33 cellular contexts compared by ENCODE assay signal in the genomic region with DNA sequence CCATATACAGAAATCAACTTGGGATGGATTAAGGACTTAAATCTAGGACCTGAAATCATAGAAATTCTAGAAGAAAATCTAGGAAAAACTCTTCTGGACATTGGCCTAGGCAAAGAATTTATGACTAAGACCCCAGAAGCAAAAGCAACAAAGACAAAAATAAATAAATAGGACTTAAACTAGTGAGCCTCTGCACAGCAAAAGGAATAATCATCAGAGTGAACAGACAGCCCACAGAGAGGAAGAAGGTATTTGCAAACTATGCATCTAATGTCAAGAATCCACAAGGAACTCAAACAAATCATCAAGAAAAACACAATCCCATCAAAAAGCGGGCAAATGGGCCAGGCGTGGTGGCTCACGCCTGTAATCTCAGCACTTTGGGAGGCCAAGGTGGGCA.
"Had no signal": no experiment of that assay in that cellular context is flagged by ENCODE, and none has a peak within 500 bp of the region (broad histone marks: within the 10 kb centered on the region; RNA-seq: fewer than 3 reads in every experiment).

No MANE protein-coding gene starts in this region.

- H3K4me3 ChIP-seq: adrenal gland, body of pancreas, breast epithelium had no signal

- H3K36me3 ChIP-seq: adrenal gland, brain microvascular endothelial cell, breast epithelium had no signal

- H3K27ac ChIP-seq: adrenal gland, body of pancreas, brain microvascular endothelial cell, breast epithelium, VCaP had no signal

- H3K27me3 ChIP-seq: adrenal gland, body of pancreas, brain microvascular endothelial cell, breast epithelium had no signal

- H3K27ac Mint-ChIP-seq: activated B cell treated with CpG ODN at 0.5 μM for 24 hours; activated CD4-positive, alpha-beta memory T cell treated with anti-CD3 and anti-CD28 coated beads for 36 hours; activated CD4-positive, alpha-beta T cell treated with anti-CD3 and anti-CD28 coated beads, Interleukin-2, amount 10 ng/mL, durations not matched to agents 24 days and 14 days; activated CD8-positive, alpha-beta T cell treated with anti-CD3 and anti-CD28 coated beads for 36 hours; activated naive CD4-positive, alpha-beta T cell treated with anti-CD3 and anti-CD28 coated beads for 36 hours; activated naive CD4-positive, alpha-beta T cell treated with anti-CD3 and anti-CD28 coated beads, Interleukin-2, amount 50 U/mL, for 72 hours; activated naive CD8-positive, alpha-beta T cell treated with anti-CD3 and anti-CD28 coated beads for 36 hours; activated T-cell treated with anti-CD3 and anti-CD28 coated beads, Interleukin-2, amount 50 U/mL, for 72 hours; activated T-helper 1 cell treated with anti-CD3 and anti-CD28 coated beads, Interleukin-12 subunit alpha, Interleukin-12 subunit beta, Interleukin-2, Interleukin-4 antibody, amounts not matched to agents 30 ng/mL and 10 ng/mL and 1 ng/mL, durations not matched to agents 14 hours and 24 hours and 36 hours; activated T-helper 17 cell treated with anti-CD3 and anti-CD28 coated beads, Interleukin-2, amount 50 U/mL, for 72 hours; T-helper 2 cell treated with Interferon-gamma antibody and Interleukin-4, amounts not matched to agents 5 μg/mL and 100 μg/mL, for 36 hours had no signal

- ATAC-seq: activated CD8-positive, alpha-beta T cell treated with anti-CD3 and anti-CD28 coated beads for 36 hours; activated naive CD4-positive, alpha-beta T cell treated with anti-CD3 and anti-CD28 coated beads, Interleukin-2, amount 50 U/mL, for 72 hours; activated T-cell treated with anti-CD3 and anti-CD28 coated beads, Interleukin-2, amount 50 U/mL, for 4 hours; activated T-cell treated with anti-CD3 and anti-CD28 coated beads, Interleukin-2, amount 50 U/mL, for 72 hours; activated T-helper 17 cell treated with anti-CD3 and anti-CD28 coated beads, Interleukin-2, amount 50 U/mL, for 72 hours; body of pancreas had no signal

- H3K9me3 ChIP-seq: adrenal gland, body of pancreas, breast epithelium had no signal

- H3K9me3 Mint-ChIP-seq: activated B cell treated with CpG ODN at 0.5 μM for 24 hours; activated CD4-positive, alpha-beta memory T cell treated with anti-CD3 and anti-CD28 coated beads for 36 hours; activated CD4-positive, alpha-beta T cell treated with anti-CD3 and anti-CD28 coated beads, Interleukin-2, amount 10 ng/mL, durations not matched to agents 24 days and 14 days; activated CD8-positive, alpha-beta T cell treated with anti-CD3 and anti-CD28 coated beads for 36 hours; activated naive CD4-positive, alpha-beta T cell treated with anti-CD3 and anti-CD28 coated beads for 36 hours; activated naive CD4-positive, alpha-beta T cell treated with anti-CD3 and anti-CD28 coated beads, Interleukin-2, amount 50 U/mL, for 72 hours; activated naive CD8-positive, alpha-beta T cell treated with anti-CD3 and anti-CD28 coated beads for 36 hours; activated T-cell treated with anti-CD3 and anti-CD28 coated beads, Interleukin-2, amount 50 U/mL, for 4 hours; activated T-cell treated with anti-CD3 and anti-CD28 coated beads, Interleukin-2, amount 50 U/mL, for 72 hours; activated T-helper 1 cell treated with anti-CD3 and anti-CD28 coated beads, Interleukin-12 subunit alpha, Interleukin-12 subunit beta, Interleukin-2, Interleukin-4 antibody, amounts not matched to agents 30 ng/mL and 10 ng/mL and 1 ng/mL, durations not matched to agents 14 hours and 24 hours and 36 hours; activated T-helper 17 cell treated with anti-CD3 and anti-CD28 coated beads, Interleukin-2, amount 50 U/mL, for 72 hours; T-helper 2 cell treated with Interferon-gamma antibody and Interleukin-4, amounts not matched to agents 5 μg/mL and 100 μg/mL, for 36 hours had no signal

- H3K36me3 Mint-ChIP-seq: activated CD4-positive, alpha-beta memory T cell treated with anti-CD3 and anti-CD28 coated beads for 36 hours; activated naive CD4-positive, alpha-beta T cell treated with anti-CD3 and anti-CD28 coated beads, Interleukin-2, amount 50 U/mL, for 72 hours; activated naive CD8-positive, alpha-beta T cell treated with anti-CD3 and anti-CD28 coated beads for 36 hours had no signal

- H3K4me1 ChIP-seq: adrenal gland, breast epithelium had no signal

- DNase-seq: activated B cell treated with CpG ODN at 0.5 μM for 24 hours; activated CD4-positive, alpha-beta memory T cell treated with anti-CD3 and anti-CD28 coated beads for 36 hours; activated CD4-positive, alpha-beta T cell treated with anti-CD3 and anti-CD28 coated beads for 4 hours; activated CD4-positive, alpha-beta T cell treated with anti-CD3 and anti-CD28 coated beads, Interleukin-2, amount 10 ng/mL, durations not matched to agents 24 days and 14 days; activated CD4-positive, alpha-beta T cell treated with anti-CD3 and anti-CD28 coated beads, Interleukin-2, amount 50 U/mL, for 1 hour; activated CD4-positive, alpha-beta T cell treated with anti-CD3 and anti-CD28 coated beads, Interleukin-2, amount 50 U/mL, for 4 hours; activated CD4-positive, CD25-positive, alpha-beta regulatory T cell treated with anti-CD3 and anti-CD28 coated beads, Interleukin-2, amount 50 U/mL, for 72 hours; activated CD8-positive, alpha-beta memory T cell treated with anti-CD3 and anti-CD28 coated beads, Interleukin-2, amount 50 U/mL, for 4 hours; activated CD8-positive, alpha-beta T cell treated with anti-CD3 and anti-CD28 coated beads for 36 hours; activated effector memory CD4-positive, alpha-beta T cell treated with anti-CD3 and anti-CD28 coated beads, Interleukin-2, amount 50 U/mL, for 16 hours; activated gamma-delta T cell treated with Interleukin-2 at 50 U/mL for 16 hours; activated naive CD4-positive, alpha-beta T cell; activated naive CD4-positive, alpha-beta T cell treated with anti-CD3 and anti-CD28 coated beads for 36 hours; activated naive CD4-positive, alpha-beta T cell treated with anti-CD3 and anti-CD28 coated beads, Interleukin-2, amount 50 U/mL, for 16 hours; activated naive CD8-positive, alpha-beta T cell treated with anti-CD3 and anti-CD28 coated beads for 36 hours; activated T-cell treated with anti-CD3 and anti-CD28 coated beads for 4 hours; activated T-cell treated with anti-CD3 and anti-CD28 coated beads, Interleukin-2, amount 50 U/mL, for 1 hour; activated T-cell treated with anti-CD3 and anti-CD28 coated beads, Interleukin-2, amount 50 U/mL, for 4 hours; activated T-cell treated with anti-CD3 and anti-CD28 coated beads, Interleukin-2, amount 50 U/mL, for 72 hours; adrenal gland; amniotic stem cell; aorta; body of pancreas; brain microvascular endothelial cell; central memory CD4-positive, alpha-beta T cell; T-helper 2 cell; T-helper 9 cell had no signal

- H3K4me3 Mint-ChIP-seq: activated B cell treated with CpG ODN at 0.5 μM for 24 hours; activated CD4-positive, alpha-beta memory T cell treated with anti-CD3 and anti-CD28 coated beads for 36 hours; activated CD4-positive, alpha-beta T cell treated with anti-CD3 and anti-CD28 coated beads, Interleukin-2, amount 10 ng/mL, durations not matched to agents 24 days and 14 days; activated CD8-positive, alpha-beta T cell treated with anti-CD3 and anti-CD28 coated beads for 36 hours; activated naive CD4-positive, alpha-beta T cell treated with anti-CD3 and anti-CD28 coated beads for 36 hours; activated naive CD8-positive, alpha-beta T cell treated with anti-CD3 and anti-CD28 coated beads for 36 hours; activated T-cell treated with anti-CD3 and anti-CD28 coated beads, Interleukin-2, amount 50 U/mL, for 4 hours; activated T-cell treated with anti-CD3 and anti-CD28 coated beads, Interleukin-2, amount 50 U/mL, for 72 hours; activated T-helper 1 cell treated with anti-CD3 and anti-CD28 coated beads, Interleukin-12 subunit alpha, Interleukin-12 subunit beta, Interleukin-2, Interleukin-4 antibody, amounts not matched to agents 30 ng/mL and 10 ng/mL and 1 ng/mL, durations not matched to agents 14 hours and 24 hours and 36 hours; activated T-helper 17 cell treated with anti-CD3 and anti-CD28 coated beads, Interleukin-2, amount 50 U/mL, for 72 hours; T-helper 2 cell treated with Interferon-gamma antibody and Interleukin-4, amounts not matched to agents 5 μg/mL and 100 μg/mL, for 36 hours had no signal

- H3K4me1 Mint-ChIP-seq: activated B cell treated with CpG ODN at 0.5 μM for 24 hours; activated CD4-positive, alpha-beta T cell treated with anti-CD3 and anti-CD28 coated beads, Interleukin-2, amount 10 ng/mL, durations not matched to agents 24 days and 14 days; activated naive CD8-positive, alpha-beta T cell treated with anti-CD3 and anti-CD28 coated beads for 36 hours; activated T-helper 17 cell treated with anti-CD3 and anti-CD28 coated beads, Interleukin-2, amount 50 U/mL, for 72 hours had no signal
